ENCODE assay signal across 8 cellular contexts in genomic region chr2:176270100-176270750, GRCh38. TPM values are rescaled to one million over a fixed set of nuclear protein-coding genes. Genes with fewer than 3 reads are reported as not detected.
DNase-seq lines count a peak whose midpoint lies in the region; ATAC-seq, FAIRE-seq and TF ChIP-seq lines count a peak whose summit lies in the region.

No MANE protein-coding gene starts in this region.

- H3K4me2 ChIP-seq in PC-3 (ENCODE audit: low read length), result peak overlapping the region; percentile 88

- H3K4me1 ChIP-seq in PC-3 (ENCODE audit: insufficient read depth, low read length) (peaks cover 6% of the 10 kb centered on the region; the same call in 1 of the 2 replicates), esophagus (ENCODE audit: control insufficient read depth in 2 of 2, insufficient read depth in 2 of 2, low read length in 1 of 2) (no peaks in the 10 kb centered on the region), pancreas (peaks cover 7 to 20% (median 9%) of the 10 kb centered on the region in 3 donors)

- no peaks in the 10 kb centered on the region for H3F3A ChIP-seq in PC-3 (ENCODE audit: low read length, unreplicated experiment)

- TF ChIP-seq CTCF in PC-3 (conservative IDR thresholded peaks at IDR 0.05; ENCODE audit: low read depth, low read length) (no peak), pancreas (IDR thresholded peaks at IDR 0.05) (no peak)

- intact Hi-C loops in PC-3 (cut with micrococcal nuclease) (loop anchor here (2.0 kb wide), 1 partner anchor 185 kb away; no protein-coding TSS in a partner anchor), pancreas (cut with DNase I) (no loop called here)

- no peak for FAIRE-seq in pancreas (lab: Jason Lieb, UNC)

- WGBS in esophagus, 2 donors, result 42 to 50% methylated on average over 18 of the region's 18 CpGs
- 41 to 47% methylated on average over 18 of the region's 18 CpGs for WGBS in pancreas, 2 donors

- peaks cover 20% of the 10 kb centered on the region; the same call in 1 of the 2 replicates for H4K20me1 ChIP-seq in PC-3 (ENCODE audit: low read length)

- H3K9ac ChIP-seq in PC-3 (ENCODE audit: low read length), result peak overlapping the region; percentile 98

- CTCF ChIA-PET in PC-3 (lab: Charles Lee), result no interaction called here

- H3K27ac ChIP-seq in PC-3 (ENCODE audit: low read length), result no peak overlapping the region
- H3K27ac ChIP-seq in esophagus (ENCODE audit: low read depth in 2 of 2, low read length in 1 of 2), result no peak overlapping the region
- H3K27ac ChIP-seq in pancreas, result peak overlapping the region in 2 of 4 donors; percentile 89 to 91

- DNase-seq in PC-3, result peak; percentile 36
- no peak for DNase-seq in pancreas
- no peak for DNase-seq in NCI-H2029 (lab: John Stamatoyannopoulos, UW)
- DNase-seq in OCI-M1 (lab: John Stamatoyannopoulos, UW), result no peak
- no peak for DNase-seq in activated CD4-positive, alpha-beta T cell treated with anti-CD3 and anti-CD28 coated beads for 48 hours
- DNase-seq in NCI-H2171 treated with DMSO at 0.1 percent for 48 hours (lab: John Stamatoyannopoulos, UW), result no peak

- no peaks in the 10 kb centered on the region for H3K9me3 ChIP-seq in PC-3 (ENCODE audit: low read length)
- H3K9me3 ChIP-seq in esophagus (ENCODE audit: control insufficient read depth in 2 of 2, insufficient read depth in 1 of 2, low read depth in 1 of 2, low read length in 1 of 2), result no peaks in the 10 kb centered on the region
- H3K9me3 ChIP-seq in pancreas, result no peaks in the 10 kb centered on the region

- peak overlapping the region; percentile 89 for H3K4me3 ChIP-seq in GM08714 (ENCODE audit: low read length)
- H3K4me3 ChIP-seq in PC-3 (ENCODE audit: low read length), result peak overlapping the region; percentile 94
- peak overlapping the region; percentile 83 to 93 for H3K4me3 ChIP-seq in esophagus (ENCODE audit: low read depth in 1 of 2, low read length in 2 of 2)
- H3K4me3 ChIP-seq in pancreas, result peak overlapping the region; percentile 79 to 98 (median 88)

- no peaks in the 10 kb centered on the region for H3K36me3 ChIP-seq in PC-3 (ENCODE audit: low read depth, low read length)
- no peaks in the 10 kb centered on the region for H3K36me3 ChIP-seq in esophagus (ENCODE audit: control insufficient read depth in 2 of 2, insufficient read depth in 2 of 2, low read length in 1 of 2)
- H3K36me3 ChIP-seq in pancreas, result no peaks in the 10 kb centered on the region

- peaks cover 60% of the 10 kb centered on the region for H3K79me2 ChIP-seq in PC-3 (ENCODE audit: low read length)

- ATAC-seq in PC-3 (peak; percentile 10), pancreas (peak in 1 of 4 donors; percentile 10)

- H3K27me3 ChIP-seq in PC-3 (ENCODE audit: low read length), result no peaks in the 10 kb centered on the region
- H3K27me3 ChIP-seq in esophagus (ENCODE audit: control insufficient read depth in 1 of 2, insufficient read depth in 2 of 2, low read length in 2 of 2), result no peaks in the 10 kb centered on the region
- H3K27me3 ChIP-seq in pancreas, result no peaks in the 10 kb centered on the region

- POLR2A ChIA-PET in PC-3 (lab: Charles Lee; ENCODE audit: unreplicated experiment), result no interaction called here

- peak overlapping the region; percentile 97 for H2AFZ ChIP-seq in PC-3 (ENCODE audit: low read length)

- BruUV-seq in PC-3 (replicated peaks; lab: Mats Ljungman, UMichigan), result no TSS peak

- no peaks in the 10 kb centered on the region for H3K9me2 ChIP-seq in PC-3 (replicated peaks; ENCODE audit: low read length)

RNA-seq across cellular contexts. Expression of gene MTX2, which starts 1.0 kb away (rescaled TPM):
- total RNA-seq in PC-3 (2014; rRNA removed) (33.3 and 54.5 TPM in 2 replicates), pancreas (10 to 100 TPM in 3 of 6 donors, 1 to 10 TPM in 3; 8.1 to 12.1 (median 9.8) TPM)
- polyA plus RNA-seq in esophagus (10 to 100 TPM; 43.1 to 45.4 TPM), pancreas (10 to 100 TPM; 24.9 to 28.3 TPM)
